Comparison of ENCODE assay signal across 28 cellular contexts in genomic region chr1:231362325-231362724, GRCh38.
"Had no signal": no experiment of that assay in that cellular context is flagged by ENCODE, and none has a peak within 500 bp of the region (broad histone marks: within the 10 kb centered on the region; RNA-seq: fewer than 3 reads in every experiment).

No MANE protein-coding gene starts in this region.

- H3K27ac ChIP-seq: esophagus squamous epithelium, hepatocyte, ovary, right lobe of liver, suprapubic skin, transverse colon, upper lobe of right lung, uterus had no signal

- DNase-seq: cerebellar nuclear complex; cortex of kidney; effector memory CD8-positive, alpha-beta T cell; erythroblast; esophagus squamous epithelium; foreskin melanocyte; left colon; mesenchymal stem cell; midbrain; naive thymus-derived CD8-positive, alpha-beta T cell; nephron progenitor cell; occipital lobe; ovary; posterior cingulate gyrus; retina; right lobe of liver; small intestine; stimulated activated CD4-positive, alpha-beta T cell treated with anti-CD3 and anti-CD28 coated beads, Interleukin-15, amount 100 ng/mL, for 24 hours; stimulated activated CD4-positive, alpha-beta T cell treated with anti-CD3 and anti-CD28 coated beads, Interleukin-2, amount 100 ng/mL, for 48 hours; stimulated activated naive CD4-positive, alpha-beta T cell; stimulated activated naive CD8-positive, alpha-beta T cell treated with anti-CD3 and anti-CD28 coated beads, Interleukin-15, amount 100 ng/mL, for 72 hours; transverse colon; upper lobe of right lung; uterus had no signal

- ATAC-seq: effector memory CD8-positive, alpha-beta T cell; left colon; naive thymus-derived CD8-positive, alpha-beta T cell; right lobe of liver; stimulated activated naive CD8-positive, alpha-beta T cell treated with anti-CD3 and anti-CD28 coated beads, Interleukin-15, amount 100 ng/mL, for 72 hours; upper lobe of right lung had no signal

- H3K4me2 ChIP-seq: hepatocyte had no signal

- H3K4me3 ChIP-seq: esophagus squamous epithelium, hepatocyte, lung, ovary, right lobe of liver, suprapubic skin, transverse colon, upper lobe of right lung, uterus had no signal

- H3K4me1 ChIP-seq: upper lobe of right lung had no signal

- H3K79me2 ChIP-seq: hepatocyte had no signal

- H3K36me3 ChIP-seq: ovary, uterus had no signal

- H3K27me3 ChIP-seq: esophagus squamous epithelium, hepatocyte, ovary, right lobe of liver, suprapubic skin, transverse colon, upper lobe of right lung, uterus had no signal

- H3K9me3 ChIP-seq: esophagus squamous epithelium, ovary, right lobe of liver, suprapubic skin, transverse colon, upper lobe of right lung, uterus had no signal

- FAIRE-seq: endometrium, small intestine had no signal
